2 cellular contexts compared by ENCODE assay signal in genomic region chr14:99129211-99129696, GRCh38.
TF ChIP-seq lines count a peak whose summit lies in the region.

No MANE protein-coding gene starts in this region.

TF ChIP-seq in HEK293, 187 proteins besides CTCF, POLR2A, EP300 and RAD21:
- TF ChIP-seq ZNF366 (tag by site-specific recombination; conservative IDR thresholded peaks at IDR 0.05) (peak; percentile 27; the same call in 1 of the 2 replicates), GLIS1 (tag by site-specific recombination; IDR thresholded peaks at IDR 0.05) (peak; percentile 55), ZNF513 (tag by site-specific recombination; IDR thresholded peaks at IDR 0.05) (no peak), KLF1 (tag by site-specific recombination; IDR thresholded peaks at IDR 0.05) (no peak)

TF ChIP-seq in H1, 55 proteins besides CTCF, POLR2A, EP300 and RAD21:
- TF ChIP-seq TEAD4 (IDR thresholded peaks at IDR 0.05; ENCODE audit: low read depth, low read length): no peak
- no peak for TF ChIP-seq GABPA (IDR thresholded peaks at IDR 0.05; ENCODE audit: borderline replicate concordance, insufficient read depth, low read length)
- TF ChIP-seq SIN3A (conservative IDR thresholded peaks at IDR 0.05 in 1 of 2, IDR thresholded peaks at IDR 0.05 in 1 of 2; ENCODE audit: low read depth in 1 of 2, low read length in 2 of 2): no peak
TF ChIP-seq in H1: peak in this region for 0.
